In genomic region chr9:126295936-126296600, GRCh38 we compare ENCODE assay signal across 1 cellular context.
TF ChIP-seq lines count a peak whose summit lies in the region.

No MANE protein-coding gene starts in this region.

TF ChIP-seq in H1, 55 proteins besides CTCF, POLR2A, EP300 and RAD21:
- TF ChIP-seq SAP30 (IDR thresholded peaks at IDR 0.05; ENCODE audit: insufficient read depth, insufficient replicate concordance, low read length) (no peak), NANOG (IDR thresholded peaks at IDR 0.05; ENCODE audit: insufficient read depth, low read depth, low read length, poor library complexity, severe bottlenecking) (no peak), SIN3A (conservative IDR thresholded peaks at IDR 0.05 in 1 of 2, IDR thresholded peaks at IDR 0.05 in 1 of 2; ENCODE audit: low read depth in 1 of 2, low read length in 2 of 2) (no peak), CTBP2 (IDR thresholded peaks at IDR 0.05; ENCODE audit: borderline replicate concordance, insufficient read depth, insufficient read length, low read length) (no peak), MAX (IDR thresholded peaks at IDR 0.05) (no peak), SIX5 (IDR thresholded peaks at IDR 0.05; ENCODE audit: low read depth, low read length) (no peak), HDAC2 (IDR thresholded peaks at IDR 0.05; ENCODE audit: borderline replicate concordance in 1 of 2, low read depth in 2 of 2, low read length in 2 of 2) (no peak), ASH2L (IDR thresholded peaks at IDR 0.05; ENCODE audit: low read length) (no peak), GTF2F1 (IDR thresholded peaks at IDR 0.05; ENCODE audit: borderline replicate concordance, low read depth, low read length) (no peak), SUZ12 (IDR thresholded peaks at IDR 0.05; ENCODE audit: low read length) (no peak), TBP (IDR thresholded peaks at IDR 0.05; ENCODE audit: low read depth, low read length) (no peak)
